ENCODE assay signal across 8 cellular contexts in genomic region chr1:999797-1000356, GRCh38. TPM values are rescaled to one million over a fixed set of nuclear protein-coding genes. Genes with fewer than 3 reads are reported as not detected.
DNase-seq lines count a peak whose midpoint lies in the region; ATAC-seq and TF ChIP-seq lines count a peak whose summit lies in the region.

TSS of gene HES4 (minus strand) at chr1:1000097. CDS start at chr1:999973, 124 bp downstream.

- peaks cover 0 to 4% of the 10 kb centered on the region in 2 donors for H3K27me3 ChIP-seq in uterus

- peak within 1 kb of the TSS; percentile 53 to 60 for H3K4me3 ChIP-seq in uterus

- peak; percentile 37 for ATAC-seq in HG03460 (IDR thresholded peaks at IDR 0.05; ENCODE audit: unreplicated experiment)

- intact Hi-C loops in head of caudate nucleus (cut with DNase I) (no loop called here), uterus (cut with DNase I; ENCODE audit: low total_unique reads) (no loop called here)

- no peaks in the 10 kb centered on the region for H3K9me3 ChIP-seq in uterus

- TF ChIP-seq CTCF in uterus (IDR thresholded peaks at IDR 0.05) = peak in 1 of 4 experiments; percentile 6

- DNase-seq in DMS53 treated with DMSO at 0.1 percent for 48 hours (lab: John Stamatoyannopoulos, UW; ENCODE audit: unreplicated experiment) = peak; percentile 83
- DNase-seq in RPMI7951 (ENCODE audit: low read depth) = peak; percentile 76
- peak; percentile 71 to 96 (median 88) for DNase-seq in head of caudate nucleus
- DNase-seq in nucleus accumbens (lab: John Stamatoyannopoulos, UW) = peak in 50 of 56 donors; percentile 12 to 91 (median 70)
- DNase-seq in uterus = peak; percentile 86 to 90
- no peak for DNase-seq in NK-92 (lab: John Stamatoyannopoulos, UW; ENCODE audit: unreplicated experiment)

- WGBS in adipose tissue, 3 donors = 0 to 1% (median 1%) methylated on average over 45 to 84 of the region's 85 CpGs

- peak; percentile 92 to 95 for TF ChIP-seq POLR2A in uterus (IDR thresholded peaks at IDR 0.05)

- H3K36me3 ChIP-seq in uterus = no peaks in the 10 kb centered on the region

- H3K27ac ChIP-seq in adipose tissue (ENCODE audit: low read depth, low read length) (no peak within 1 kb of the TSS), uterus (peak within 1 kb of the TSS; percentile 93 to 94)

- peaks cover 0 to 1% of the 10 kb centered on the region in 2 donors for H3K4me1 ChIP-seq in uterus

RNA-seq across cellular contexts. Expression of gene HES4, which starts in this region (rescaled TPM):
- total RNA-seq in RPMI7951 (2014; rRNA removed; shearing (Covaris generic)) = 0.39 and 0.48 TPM in 2 replicates
- 10 to 100 TPM; 11.3 to 22.9 (median 14.2) TPM for polyA plus RNA-seq in adipose tissue
- total RNA-seq in uterus = 10 to 100 TPM; 19.6 to 41.0 (median 36.3) TPM

Comparison
In these comparisons a context has a peak if more than half of its experiments do, and no peak if none do; other contexts are left out.
1. RNA of gene HES4 (total RNA-seq): 19.6 to 41.0 TPM in uterus; 0.39 to 0.48 TPM in RPMI7951; every median in the first group is over 10 times any median in the second.
2. Peak in DNase-seq in RPMI7951; RNA of the gene not detected or under 1 TPM.